Comparison of ENCODE assay signal across 14 cellular contexts in the genomic region with DNA sequence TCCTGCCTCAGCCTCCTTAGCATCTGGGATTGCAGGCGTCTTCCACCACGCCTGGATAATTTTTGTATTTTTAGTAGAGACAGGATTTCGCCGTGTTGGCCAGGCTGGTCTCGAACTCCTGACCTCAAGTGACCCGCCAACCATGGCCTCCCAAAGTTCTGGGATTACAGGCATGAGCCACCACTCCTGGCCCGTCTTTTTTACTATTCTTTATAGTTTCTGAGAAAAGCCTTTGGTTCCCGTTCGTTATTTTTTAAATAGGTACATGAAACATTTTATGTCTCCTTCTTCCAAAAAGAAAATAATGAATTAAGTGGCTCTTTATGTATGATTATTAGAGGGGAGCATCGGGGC. TPM values are rescaled to one million over a fixed set of nuclear protein-coding genes. Genes with fewer than 3 reads are reported as not detected.
DNase-seq lines count a peak whose midpoint lies in the region; ATAC-seq and TF ChIP-seq lines count a peak whose summit lies in the region.
"Had no signal": no experiment of that assay in that cellular context is flagged by ENCODE, and none has a peak within 500 bp of the region (broad histone marks: within the 10 kb centered on the region; RNA-seq: fewer than 3 reads in every experiment).

No MANE protein-coding gene starts in this region.

- H3K27me3 ChIP-seq in AG04450 (ENCODE audit: control insufficient read depth, insufficient read depth, low read length) (no peaks in the 10 kb centered on the region), SJSA1 (replicated peaks) (no peaks in the 10 kb centered on the region), gastroesophageal sphincter (no peaks in the 10 kb centered on the region), parathyroid adenoma (ENCODE audit: control insufficient read depth, insufficient read depth, low read length) (no peaks in the 10 kb centered on the region)
- H3K27me3 ChIP-seq: BE2C had no signal

- H3K4me3 ChIP-seq in AG04450 (ENCODE audit: low read depth, low read length) (peak overlapping the region; percentile 55), SJSA1 (peak overlapping the region; percentile 14), gastroesophageal sphincter (peak overlapping the region in 1 of 2 donors; percentile 41), parathyroid adenoma (ENCODE audit: low read depth, low read length) (no peak overlapping the region)

- H3K4me1 ChIP-seq in SJSA1 (replicated peaks) (peaks cover 9% of the 10 kb centered on the region), gastroesophageal sphincter (peaks cover 0 to 24% (median 0%) of the 10 kb centered on the region in 3 donors), parathyroid adenoma (no peaks in the 10 kb centered on the region)
- H3K4me1 ChIP-seq: BE2C had no signal

- H3K27ac ChIP-seq in AG04450 (ENCODE audit: low read depth, low read length) (no peak overlapping the region), SJSA1 (no peak overlapping the region), gastroesophageal sphincter (peak overlapping the region; percentile 48 to 81 (median 72)), parathyroid adenoma (no peak overlapping the region)

- H3K79me2 ChIP-seq in parathyroid adenoma, result no peaks in the 10 kb centered on the region

- no peaks in the 10 kb centered on the region for H3K9me3 ChIP-seq in AG04450 (ENCODE audit: control insufficient read depth, insufficient read depth, low read length)
- H3K9me3 ChIP-seq in SJSA1 (replicated peaks), result no peaks in the 10 kb centered on the region
- no peaks in the 10 kb centered on the region for H3K9me3 ChIP-seq in gastroesophageal sphincter
- H3K9me3 ChIP-seq in parathyroid adenoma (ENCODE audit: control insufficient read depth, low read length), result no peaks in the 10 kb centered on the region
- H3K9me3 ChIP-seq: BE2C had no signal

- TF ChIP-seq CTCF in AG04450 (IDR thresholded peaks at IDR 0.05; ENCODE audit: low read depth, low read length) (no peak), gastroesophageal sphincter (IDR thresholded peaks at IDR 0.05) (no peak), parathyroid adenoma (IDR thresholded peaks at IDR 0.05) (no peak)

- ATAC-seq in gastroesophageal sphincter, result no peak
- ATAC-seq in HG02852 (IDR thresholded peaks at IDR 0.05; ENCODE audit: unreplicated experiment), result no peak

- H3K36me3 ChIP-seq in SJSA1, result no peaks in the 10 kb centered on the region
- no peaks in the 10 kb centered on the region for H3K36me3 ChIP-seq in gastroesophageal sphincter
- H3K36me3 ChIP-seq in parathyroid adenoma (ENCODE audit: control insufficient read depth, insufficient read depth, low read length), result no peaks in the 10 kb centered on the region
- H3K36me3 ChIP-seq: BE2C had no signal

- no peak overlapping the region for H3K4me2 ChIP-seq in parathyroid adenoma (ENCODE audit: low read length)

- DNase-seq in AG04450 (ENCODE audit: low read depth, low spot score) (no peak), SJSA1 (ENCODE audit: low read depth in 1 of 2, low spot score in 2 of 2) (no peak), NCI-H146 treated with DMSO at 0.1 percent for 48 hours (lab: John Stamatoyannopoulos, UW; ENCODE audit: unreplicated experiment) (no peak), COLO668 (lab: John Stamatoyannopoulos, UW; ENCODE audit: unreplicated experiment) (no peak)
- no peak for DNase-seq in activated CD8-positive, alpha-beta memory T cell treated with anti-CD3 and anti-CD28 coated beads, Interleukin-2, amount 50 U/mL, for 4 hours
- DNase-seq: activated CD4-positive, alpha-beta T cell treated with anti-CD3 and anti-CD28 coated beads, Interleukin-2, amount 10 ng/mL, durations not matched to agents 24 days and 14 days; BE2C; central memory CD4-positive, alpha-beta T cell; glutamatergic neuron; SHP77 treated with DMSO at 0.1 percent for 48 hours; stimulated activated naive CD4-positive, alpha-beta T cell treated with Interleukin-2 at 50 U/mL for 16 hours had no signal

- TF ChIP-seq POLR2A in gastroesophageal sphincter (IDR thresholded peaks at IDR 0.05), result no peak

- peak overlapping the region; percentile 68 for H2AFZ ChIP-seq in parathyroid adenoma

- POLR2A ChIA-PET in AG04450 (lab: Yijun Ruan, JAX), result interaction anchor here (1.1 kb wide), 1 partner anchor 10 kb away, joined by 3 read pairs; no protein-coding TSS in a partner anchor

- no peak overlapping the region for H3K9ac ChIP-seq in parathyroid adenoma

- 57 to 60% methylated on average over 6 to 9 of the region's 10 CpGs for WGBS in gastroesophageal sphincter (ENCODE audit: low coverage in 1 of 2), 2 donors

- CTCF ChIA-PET in AG04450 (lab: Charles Lee), result interaction anchor here (0.7 to 2.2 kb wide), 5 partner anchors 23 to 313 kb away, joined by 3 to 19 read pairs (median 5); no protein-coding TSS in a partner anchor

- TF ChIP-seq EP300 in gastroesophageal sphincter (IDR thresholded peaks at IDR 0.05), result no peak

RNA-seq across cellular contexts. Expression of gene BCO1, which starts 0.6 kb away (rescaled TPM):
- not detected in 2 replicates for polyA plus RNA-seq in AG04450 (2011; rRNA removed)
- 0.17 TPM in 1 of 2 replicates, not detected in the other for polyA minus RNA-seq in AG04450 (2011; rRNA and poly(A)+ RNA removed)
- total RNA-seq in SJSA1 (2014; rRNA removed; shearing (Covaris generic)), result not detected in 2 replicates
- total RNA-seq in gastroesophageal sphincter, result under 1 TPM in 2 of 4 donors, not detected in 2; 0.12 to 0.27 TPM
- total RNA-seq: activated CD4-positive, alpha-beta T cell treated with anti-CD3 and anti-CD28 coated beads, Interleukin-2, amount 10 ng/mL, durations not matched to agents 24 days and 14 days had no signal

Comparison
In these comparisons a context has a peak if more than half of its experiments do, and no peak if none do; other contexts are left out.
1. H3K27ac ChIP-seq: peak in gastroesophageal sphincter (4 of 4); none in AG04450 (single experiment), SJSA1 (single experiment) and parathyroid adenoma (single experiment).